ENCODE assay signal across 12 cellular contexts in genomic region chr5:178238711-178239592, GRCh38. TPM values are rescaled to one million over a fixed set of nuclear protein-coding genes. Genes with fewer than 3 reads are reported as not detected.
DNase-seq lines count a peak whose midpoint lies in the region; ATAC-seq and TF ChIP-seq lines count a peak whose summit lies in the region.
"Had no signal": no experiment of that assay in that cellular context is flagged by ENCODE, and none has a peak within 500 bp of the region (broad histone marks: within the 10 kb centered on the region; RNA-seq: fewer than 3 reads in every experiment).

No MANE protein-coding gene starts in this region.

- TF ChIP-seq POLR2A in esophagus muscularis mucosa (IDR thresholded peaks at IDR 0.05; ENCODE audit: low read depth) (no peak), uterus (IDR thresholded peaks at IDR 0.05) (no peak)

- TF ChIP-seq EP300 in esophagus muscularis mucosa (IDR thresholded peaks at IDR 0.05): no peak

- TF ChIP-seq CTCF in esophagus muscularis mucosa (IDR thresholded peaks at IDR 0.05) (no peak), uterus (IDR thresholded peaks at IDR 0.05) (no peak), brain microvascular endothelial cell (IDR thresholded peaks at IDR 0.05; ENCODE audit: low read depth, low read length, missing control alignments) (no peak)

- H3K9me3 Mint-ChIP-seq in CD4-positive, CD25-positive, alpha-beta regulatory T cell: no peaks in the 10 kb centered on the region
- H3K9me3 Mint-ChIP-seq in activated naive CD8-positive, alpha-beta T cell treated with anti-CD3 and anti-CD28 coated beads, Interleukin-2, amount 50 U/mL, for 24 hours: no peaks in the 10 kb centered on the region
- no peaks in the 10 kb centered on the region for H3K9me3 Mint-ChIP-seq in naive thymus-derived CD8-positive, alpha-beta T cell

- peaks cover 26% of the 10 kb centered on the region for H3K4me1 ChIP-seq in CD4-positive, CD25-positive, alpha-beta regulatory T cell (ENCODE audit: control insufficient read depth, insufficient read depth, low read length, poor library complexity, severe bottlenecking)
- H3K4me1 ChIP-seq in esophagus muscularis mucosa (peaks cover 23 to 45% (median 34%) of the 10 kb centered on the region in 4 donors), uterus (no peaks in the 10 kb centered on the region)

- H3K4me3 ChIP-seq in CD4-positive, CD25-positive, alpha-beta regulatory T cell (ENCODE audit: low read depth, low read length): no peak overlapping the region
- H3K4me3 ChIP-seq in H7 (ENCODE audit: insufficient read depth, low read depth, low read length) (no peak overlapping the region), esophagus muscularis mucosa (no peak overlapping the region), uterus (no peak overlapping the region), brain microvascular endothelial cell (ENCODE audit: low read depth, low read length) (no peak overlapping the region)

- in situ Hi-C loops in brain microvascular endothelial cell (cut with HindIII; ENCODE audit: low pct_ligation_motif_present, low sequenced_read_pairs): no loop called here

- H3K27ac ChIP-seq in CD4-positive, CD25-positive, alpha-beta regulatory T cell (ENCODE audit: insufficient read depth, low read length, poor library complexity, severe bottlenecking): peak overlapping the region; percentile 37
- H3K27ac ChIP-seq in esophagus muscularis mucosa (replicated peaks in 1 of 4) (peak overlapping the region in 2 of 4 donors; percentile 20 to 55), uterus (peak overlapping the region in 1 of 2 donors; percentile 37), brain microvascular endothelial cell (no peak overlapping the region)

- POLR2A ChIA-PET in naive thymus-derived CD8-positive, alpha-beta T cell (lab: Charles Lee): interaction anchor here (0.6 to 1.9 kb wide), 5 partner anchors 10 to 1317 kb away, joined by 3 to 4 read pairs (median 4); partner anchors contain the start of gene HNRNPAB

- H3K27me3 Mint-ChIP-seq in CD4-positive, CD25-positive, alpha-beta regulatory T cell: peaks cover 4% of the 10 kb centered on the region
- no peaks in the 10 kb centered on the region for H3K27me3 Mint-ChIP-seq in activated naive CD8-positive, alpha-beta T cell treated with anti-CD3 and anti-CD28 coated beads, Interleukin-2, amount 50 U/mL, for 24 hours
- H3K27me3 Mint-ChIP-seq in naive thymus-derived CD8-positive, alpha-beta T cell: no peaks in the 10 kb centered on the region

- intact Hi-C loops in esophagus muscularis mucosa (cut with DNase I): no loop called here
- intact Hi-C loops in uterus (cut with DNase I; ENCODE audit: low total_unique reads): no loop called here

- no peak for ATAC-seq in CD4-positive, CD25-positive, alpha-beta regulatory T cell (ENCODE audit: low read depth in 2 of 2)
- ATAC-seq in activated naive CD8-positive, alpha-beta T cell treated with anti-CD3 and anti-CD28 coated beads, Interleukin-2, amount 50 U/mL, for 24 hours: no peak
- ATAC-seq in naive thymus-derived CD8-positive, alpha-beta T cell: peak; percentile 25 to 26

- peaks cover 10 to 47% (median 14%) of the 10 kb centered on the region in 4 donors for H3K4me1 Mint-ChIP-seq in CD4-positive, CD25-positive, alpha-beta regulatory T cell
- peaks cover 58% of the 10 kb centered on the region for H3K4me1 Mint-ChIP-seq in activated naive CD8-positive, alpha-beta T cell treated with anti-CD3 and anti-CD28 coated beads, Interleukin-2, amount 50 U/mL, for 24 hours
- H3K4me1 Mint-ChIP-seq in naive thymus-derived CD8-positive, alpha-beta T cell: peaks cover 29 to 86% (median 81%) of the 10 kb centered on the region in 4 donors

- peak in 1 of 3 donors; percentile 45 for DNase-seq in CD4-positive, CD25-positive, alpha-beta regulatory T cell
- DNase-seq in H7: peak; percentile 79
- DNase-seq in activated naive CD8-positive, alpha-beta T cell treated with anti-CD3 and anti-CD28 coated beads, Interleukin-2, amount 50 U/mL, for 24 hours: no peak
- peak in 3 of 10 donors; percentile 16 to 50 (median 25) for DNase-seq in naive thymus-derived CD8-positive, alpha-beta T cell
- no peak for DNase-seq in cerebellar nuclear complex (lab: John Stamatoyannopoulos, UW)
- DNase-seq in esophagus muscularis mucosa (ENCODE audit: extremely low spot score): no peak
- no peak for DNase-seq in uterus
- DNase-seq in brain microvascular endothelial cell: no peak
- DNase-seq: NCI-H1436; OCI-M1; stimulated activated CD4-positive, alpha-beta T cell treated with anti-CD3 and anti-CD28 coated beads, Interleukin-2, amount 100 ng/mL, for 24 hours; trophoblast cell had no signal

- H3K4me3 Mint-ChIP-seq in CD4-positive, CD25-positive, alpha-beta regulatory T cell: peak overlapping the region in 3 of 4 donors; percentile 38 to 78 (median 63)
- no peak overlapping the region for H3K4me3 Mint-ChIP-seq in activated naive CD8-positive, alpha-beta T cell treated with anti-CD3 and anti-CD28 coated beads, Interleukin-2, amount 50 U/mL, for 24 hours
- H3K4me3 Mint-ChIP-seq in naive thymus-derived CD8-positive, alpha-beta T cell: peak overlapping the region in 9 of 10 donors; percentile 16 to 83 (median 63)

- H3K9me3 ChIP-seq in CD4-positive, CD25-positive, alpha-beta regulatory T cell (ENCODE audit: control insufficient read depth in 2 of 2, low read length in 2 of 2): no peaks in the 10 kb centered on the region
- no peaks in the 10 kb centered on the region for H3K9me3 ChIP-seq in esophagus muscularis mucosa
- H3K9me3 ChIP-seq in uterus: no peaks in the 10 kb centered on the region

- WGBS in esophagus muscularis mucosa: 82% methylated on average over 11 of the region's 17 CpGs

- no peaks in the 10 kb centered on the region for H3K36me3 Mint-ChIP-seq in CD4-positive, CD25-positive, alpha-beta regulatory T cell
- H3K36me3 Mint-ChIP-seq in activated naive CD8-positive, alpha-beta T cell treated with anti-CD3 and anti-CD28 coated beads, Interleukin-2, amount 50 U/mL, for 24 hours (ENCODE audit: low read depth): no peaks in the 10 kb centered on the region
- H3K36me3 Mint-ChIP-seq in naive thymus-derived CD8-positive, alpha-beta T cell: no peaks in the 10 kb centered on the region

- H3K27ac Mint-ChIP-seq in CD4-positive, CD25-positive, alpha-beta regulatory T cell: peak overlapping the region in 1 of 3 donors; percentile 83
- H3K27ac Mint-ChIP-seq in activated naive CD8-positive, alpha-beta T cell treated with anti-CD3 and anti-CD28 coated beads, Interleukin-2, amount 50 U/mL, for 24 hours: peak overlapping the region; percentile 52
- peak overlapping the region; percentile 67 to 97 (median 87) for H3K27ac Mint-ChIP-seq in naive thymus-derived CD8-positive, alpha-beta T cell

- no peaks in the 10 kb centered on the region for H3K27me3 ChIP-seq in CD4-positive, CD25-positive, alpha-beta regulatory T cell (ENCODE audit: control insufficient read depth, insufficient read depth, low read length)
- H3K27me3 ChIP-seq in H7 (ENCODE audit: control insufficient read depth, insufficient read depth, low read length) (no peaks in the 10 kb centered on the region), esophagus muscularis mucosa (no peaks in the 10 kb centered on the region), uterus (no peaks in the 10 kb centered on the region), brain microvascular endothelial cell (replicated peaks) (no peaks in the 10 kb centered on the region)

- H3K36me3 ChIP-seq in CD4-positive, CD25-positive, alpha-beta regulatory T cell (ENCODE audit: control insufficient read depth, insufficient read depth, low read length): no peaks in the 10 kb centered on the region
- H3K36me3 ChIP-seq in H7 (replicated peaks; ENCODE audit: control insufficient read depth, insufficient read depth, low read length) (no peaks in the 10 kb centered on the region), esophagus muscularis mucosa (no peaks in the 10 kb centered on the region), uterus (no peaks in the 10 kb centered on the region), brain microvascular endothelial cell (replicated peaks) (no peaks in the 10 kb centered on the region)

RNA-seq across cellular contexts. Expression of gene PHYKPL, which starts 6.3 kb away (rescaled TPM):
- total RNA-seq in CD4-positive, CD25-positive, alpha-beta regulatory T cell: 165 TPM
- polyA plus RNA-seq in CD4-positive, CD25-positive, alpha-beta regulatory T cell: 10 to 100 TPM; 41.5 to 45.5 (median 42.5) TPM
- 11.3 and 25.1 TPM in 2 replicates for total RNA-seq in H7 (2014; rRNA removed; shearing (Covaris generic))
- total RNA-seq in naive thymus-derived CD8-positive, alpha-beta T cell: 100 to 1,000 TPM; 209 to 229 TPM
- 10 to 100 TPM; 41.1 to 51.8 (median 49.7) TPM for polyA plus RNA-seq in naive thymus-derived CD8-positive, alpha-beta T cell
- total RNA-seq in esophagus muscularis mucosa: 10 to 100 TPM; 27.4 to 45.1 (median 37.5) TPM
- 100 to 1,000 TPM in 2 of 4 donors, 10 to 100 TPM in 2; 41.5 to 129 (median 89.9) TPM for total RNA-seq in uterus

RNA-seq across cellular contexts. Expression of gene HNRNPAB, which starts 34.6 kb away (rescaled TPM):
- 79.5 TPM for total RNA-seq in CD4-positive, CD25-positive, alpha-beta regulatory T cell
- 10 to 100 TPM; 63.1 to 77.1 (median 64.5) TPM for polyA plus RNA-seq in CD4-positive, CD25-positive, alpha-beta regulatory T cell
- total RNA-seq in H7 (2014; rRNA removed; shearing (Covaris generic)): 134 and 138 TPM in 2 replicates
- 10 to 100 TPM; 79.3 to 82.5 TPM for total RNA-seq in naive thymus-derived CD8-positive, alpha-beta T cell
- polyA plus RNA-seq in naive thymus-derived CD8-positive, alpha-beta T cell: 10 to 100 TPM; 43.6 to 74.9 (median 61.2) TPM
- total RNA-seq in esophagus muscularis mucosa: 100 to 1,000 TPM in 3 of 4 donors, 10 to 100 TPM in 1; 98.4 to 135 (median 104) TPM
- 100 to 1,000 TPM in 1 of 4 donors, 10 to 100 TPM in 3; 45.1 to 112 (median 73.4) TPM for total RNA-seq in uterus

RNA-seq across cellular contexts. Expression of gene GMCL2, which starts 51.8 kb away (rescaled TPM):
- not detected for total RNA-seq in CD4-positive, CD25-positive, alpha-beta regulatory T cell
- under 1 TPM in 1 of 4 donors, not detected in 3; 0.11 TPM for polyA plus RNA-seq in CD4-positive, CD25-positive, alpha-beta regulatory T cell
- total RNA-seq in H7 (2014; rRNA removed; shearing (Covaris generic)): not detected in 2 replicates
- under 1 TPM in 1 of 2 experiments, not detected in 1; 0.14 TPM for total RNA-seq in naive thymus-derived CD8-positive, alpha-beta T cell
- not detected for polyA plus RNA-seq in naive thymus-derived CD8-positive, alpha-beta T cell
- total RNA-seq in esophagus muscularis mucosa: not detected
- total RNA-seq in uterus: not detected

Comparison
In these comparisons a context has a peak if more than half of its experiments do, and no peak if none do; other contexts are left out.
1. ATAC-seq: peak in naive thymus-derived CD8-positive, alpha-beta T cell (2 of 2); none in CD4-positive, CD25-positive, alpha-beta regulatory T cell (0 of 2) and activated naive CD8-positive, alpha-beta T cell treated with anti-CD3 and anti-CD28 coated beads, Interleukin-2, amount 50 U/mL, for 24 hours (single experiment).